28 cellular contexts compared by ENCODE assay signal in genomic region chr13:93007928-93008327, GRCh38.
"Had no signal": no experiment of that assay in that cellular context is flagged by ENCODE, and none has a peak within 500 bp of the region (broad histone marks: within the 10 kb centered on the region; RNA-seq: fewer than 3 reads in every experiment).

No MANE protein-coding gene starts in this region.

- ATAC-seq: effector memory CD8-positive, alpha-beta T cell; esophagus mucosa; foreskin keratinocyte; gastrocnemius medialis; gastroesophageal sphincter; heart left ventricle; heart right ventricle had no signal

- DNase-seq: colonic mucosa; cortex of kidney; dermis blood vessel endothelial cell; dorsolateral prefrontal cortex; effector CD4-positive, alpha-beta T cell; effector CD8-positive, alpha-beta T cell; effector memory CD4-positive, alpha-beta T cell; effector memory CD8-positive, alpha-beta T cell; endodermal cell; erythroblast; esophagus squamous epithelium; foreskin fibroblast; foreskin keratinocyte; foreskin melanocyte; gastrocnemius medialis; glutamatergic neuron; head of caudate nucleus; heart left ventricle; heart right ventricle had no signal

- H3K27me3 ChIP-seq: colonic mucosa, dorsolateral prefrontal cortex, esophagus muscularis mucosa, esophagus squamous epithelium, foreskin keratinocyte, gastrocnemius medialis, gastroesophageal sphincter, heart left ventricle, heart right ventricle had no signal

- H3K4me3 ChIP-seq: colonic mucosa, coronary artery, dorsolateral prefrontal cortex, esophagus muscularis mucosa, esophagus squamous epithelium, gastrocnemius medialis, gastroesophageal sphincter, heart left ventricle, heart right ventricle had no signal

- H3K9me3 ChIP-seq: colonic mucosa, gastrocnemius medialis had no signal

- FAIRE-seq: colon, endometrium, endothelial cell of umbilical vein, frontal cortex had no signal

- H3K27ac ChIP-seq: colonic mucosa, coronary artery, dorsolateral prefrontal cortex, epithelial cell of prostate, esophagus muscularis mucosa, esophagus squamous epithelium, foreskin keratinocyte, gastrocnemius medialis, gastroesophageal sphincter, heart left ventricle, heart right ventricle had no signal

- H3K36me3 ChIP-seq: colonic mucosa, esophagus muscularis mucosa, esophagus squamous epithelium, gastrocnemius medialis, gastroesophageal sphincter, heart left ventricle, heart right ventricle had no signal

- H3K4me1 ChIP-seq: colonic mucosa, esophagus muscularis mucosa, esophagus squamous epithelium, foreskin keratinocyte, gastrocnemius medialis, gastroesophageal sphincter, heart left ventricle, heart right ventricle had no signal
